Comparison of ENCODE assay signal across 15 cellular contexts in genomic region chr13:26468203-26468602, GRCh38.
"Had no signal": no experiment of that assay in that cellular context is flagged by ENCODE, and none has a peak within 500 bp of the region (broad histone marks: within the 10 kb centered on the region; RNA-seq: fewer than 3 reads in every experiment).

No MANE protein-coding gene starts in this region.

- H3K4me3 ChIP-seq: coronary artery, gastroesophageal sphincter, tibial artery had no signal

- H3K4me1 ChIP-seq: gastroesophageal sphincter had no signal

- H3K4me3 Mint-ChIP-seq: activated CD4-positive, alpha-beta memory T cell treated with anti-CD3 and anti-CD28 coated beads, Interleukin-2, amount 10 ng/mL, durations not matched to agents 7 days and 5 days; activated CD4-positive, alpha-beta T cell treated with anti-CD3 and anti-CD28 coated beads for 36 hours; activated CD8-positive, alpha-beta memory T cell treated with anti-CD3 and anti-CD28 coated beads, Interleukin-2, amount 10 ng/mL, durations not matched to agents 7 days and 5 days; activated naive CD8-positive, alpha-beta T cell; mesothelial cell of epicardium; natural killer cell treated with Interleukin-12 subunit alpha and Interleukin-12 subunit beta and Interleukin-15 and Interleukin-18, amount 100 ng/mL, for 72 hours; WTC11 had no signal

- H3K36me3 ChIP-seq: gastroesophageal sphincter, tibial artery had no signal

- H3K27ac ChIP-seq: coronary artery, gastroesophageal sphincter, tibial artery had no signal

- H3K27me3 ChIP-seq: tibial artery had no signal

- DNase-seq: activated CD4-positive, alpha-beta memory T cell treated with anti-CD3 and anti-CD28 coated beads, Interleukin-2, amount 10 ng/mL, durations not matched to agents 7 days and 5 days; activated CD4-positive, alpha-beta T cell treated with anti-CD3 and anti-CD28 coated beads for 36 hours; activated CD8-positive, alpha-beta memory T cell treated with anti-CD3 and anti-CD28 coated beads, Interleukin-2, amount 10 ng/mL, durations not matched to agents 7 days and 5 days; occipital lobe; stimulated activated naive CD8-positive, alpha-beta T cell treated with anti-CD3 and anti-CD28 coated beads, Interleukin-15, Interleukin-2, amounts not matched to agents 100 U/mL and 50 U/mL, for 24 hours; substantia nigra; SW 1271; tibial artery had no signal

- H3K27ac Mint-ChIP-seq: activated CD4-positive, alpha-beta memory T cell treated with anti-CD3 and anti-CD28 coated beads, Interleukin-2, amount 10 ng/mL, durations not matched to agents 7 days and 5 days; activated CD4-positive, alpha-beta T cell treated with anti-CD3 and anti-CD28 coated beads for 36 hours; activated CD8-positive, alpha-beta memory T cell treated with anti-CD3 and anti-CD28 coated beads, Interleukin-2, amount 10 ng/mL, durations not matched to agents 7 days and 5 days; activated naive CD8-positive, alpha-beta T cell; mesothelial cell of epicardium; natural killer cell treated with Interleukin-12 subunit alpha and Interleukin-12 subunit beta and Interleukin-15 and Interleukin-18, amount 100 ng/mL, for 72 hours; progenitor cell of endocrine pancreas; WTC11 had no signal

- H3K9me3 Mint-ChIP-seq: mesothelial cell of epicardium; natural killer cell treated with Interleukin-12 subunit alpha and Interleukin-12 subunit beta and Interleukin-15 and Interleukin-18, amount 100 ng/mL, for 72 hours had no signal

- H3K36me3 Mint-ChIP-seq: activated CD8-positive, alpha-beta memory T cell treated with anti-CD3 and anti-CD28 coated beads, Interleukin-2, amount 10 ng/mL, durations not matched to agents 7 days and 5 days; activated naive CD8-positive, alpha-beta T cell; mesothelial cell of epicardium; natural killer cell treated with Interleukin-12 subunit alpha and Interleukin-12 subunit beta and Interleukin-15 and Interleukin-18, amount 100 ng/mL, for 72 hours; WTC11 had no signal

- H3K4me1 Mint-ChIP-seq: activated CD4-positive, alpha-beta memory T cell treated with anti-CD3 and anti-CD28 coated beads, Interleukin-2, amount 10 ng/mL, durations not matched to agents 7 days and 5 days; activated CD4-positive, alpha-beta T cell treated with anti-CD3 and anti-CD28 coated beads for 36 hours; mesothelial cell of epicardium had no signal

- H3K9me3 ChIP-seq: gastroesophageal sphincter, tibial artery had no signal
